ENCODE assay signal across 9 cellular contexts in genomic region chr14:50363734-50364113, GRCh38.
DNase-seq lines count a peak whose midpoint lies in the region; ATAC-seq and TF ChIP-seq lines count a peak whose summit lies in the region.
"Had no signal": no experiment of that assay in that cellular context is flagged by ENCODE, and none has a peak within 500 bp of the region (broad histone marks: within the 10 kb centered on the region; RNA-seq: fewer than 3 reads in every experiment).

No MANE protein-coding gene starts in this region.

- H3K9me3 ChIP-seq in parathyroid adenoma (ENCODE audit: control insufficient read depth, low read length): no peaks in the 10 kb centered on the region

- peak overlapping the region; percentile 47 for H3K27ac ChIP-seq in parathyroid adenoma
- H3K27ac ChIP-seq: C4-2B had no signal

- peak; percentile 95 for ATAC-seq in HG03064 (IDR thresholded peaks at IDR 0.05; ENCODE audit: low read depth, unreplicated experiment)

- no peak overlapping the region for H3K4me2 ChIP-seq in parathyroid adenoma (ENCODE audit: low read length)

- peak overlapping the region; percentile 45 for H2AFZ ChIP-seq in parathyroid adenoma

- H3K79me2 ChIP-seq in parathyroid adenoma: no peaks in the 10 kb centered on the region

- H3K36me3 ChIP-seq in parathyroid adenoma (ENCODE audit: control insufficient read depth, insufficient read depth, low read length): no peaks in the 10 kb centered on the region

- H3K4me3 ChIP-seq in parathyroid adenoma (ENCODE audit: low read depth, low read length): no peak overlapping the region

- TF ChIP-seq CTCF in parathyroid adenoma (IDR thresholded peaks at IDR 0.05): no peak

- H3K9ac ChIP-seq in parathyroid adenoma: no peak overlapping the region

- no peaks in the 10 kb centered on the region for H3K27me3 ChIP-seq in parathyroid adenoma (ENCODE audit: control insufficient read depth, insufficient read depth, low read length)

- DNase-seq in activated naive CD4-positive, alpha-beta T cell treated with Interleukin-2 at 50 U/mL for 16 hours: peak; percentile 33
- no peak for DNase-seq in activated naive CD4-positive, alpha-beta T cell treated with anti-CD3 and anti-CD28 coated beads, Interleukin-2, amount 50 U/mL, for 16 hours
- DNase-seq in T follicular helper cell (ENCODE audit: low read depth): peak; percentile 22
- peak; percentile 19 for DNase-seq in effector CD4-positive, alpha-beta T cell
- DNase-seq in SHP77 (lab: John Stamatoyannopoulos, UW): no peak
- no peak for DNase-seq in NCI-H2107 treated with DMSO at 0.1 percent for 48 hours (lab: John Stamatoyannopoulos, UW; ENCODE audit: unreplicated experiment)

- H3K4me1 ChIP-seq in parathyroid adenoma: no peaks in the 10 kb centered on the region

Comparison
In these comparisons a context has a peak if more than half of its experiments do, and no peak if none do; other contexts are left out.
1. DNase-seq: peak in activated naive CD4-positive, alpha-beta T cell treated with Interleukin-2 at 50 U/mL for 16 hours (single experiment), T follicular helper cell (single experiment) and effector CD4-positive, alpha-beta T cell (single experiment); none in activated naive CD4-positive, alpha-beta T cell treated with anti-CD3 and anti-CD28 coated beads, Interleukin-2, amount 50 U/mL, for 16 hours (single experiment), SHP77 (0 of 2) and NCI-H2107 treated with DMSO at 0.1 percent for 48 hours (single experiment).